Comparison of ENCODE assay signal across 28 cellular contexts in genomic region chr2:212918336-212918735, GRCh38.
DNase-seq lines count a peak whose midpoint lies in the region; ATAC-seq, FAIRE-seq and TF ChIP-seq lines count a peak whose summit lies in the region.
"Had no signal": no experiment of that assay in that cellular context is flagged by ENCODE, and none has a peak within 500 bp of the region (broad histone marks: within the 10 kb centered on the region; RNA-seq: fewer than 3 reads in every experiment).

No MANE protein-coding gene starts in this region.

- H3K4me2 ChIP-seq in PC-3 (ENCODE audit: low read length) (no peak overlapping the region), GM12878 (ENCODE audit: control insufficient read depth, insufficient read depth) (no peak overlapping the region)
- H3K4me2 ChIP-seq: BLaER1 had no signal

- H3K4me1 Mint-ChIP-seq in WTC11, result peaks cover 55% of the 10 kb centered on the region
- H3K4me1 Mint-ChIP-seq: CD14-positive monocyte; CD4-positive, alpha-beta memory T cell; CD8-positive, alpha-beta memory T cell had no signal

- TF ChIP-seq CTCF in PC-3 (conservative IDR thresholded peaks at IDR 0.05; ENCODE audit: low read depth, low read length) (no peak), GM12878 (IDR thresholded peaks at IDR 0.05 in 2 of 3, conservative IDR thresholded peaks at IDR 0.05 in 1 of 3; ENCODE audit: control insufficient read depth in 2 of 3, extremely low read depth in 1 of 3, insufficient read depth in 1 of 3, low read depth in 3 of 3, low read length in 3 of 3) (no peak), esophagus squamous epithelium (IDR thresholded peaks at IDR 0.05) (no peak), WTC11 (IDR thresholded peaks at IDR 0.05) (no peak)

- H3K79me2 ChIP-seq in PC-3 (ENCODE audit: low read length) (no peaks in the 10 kb centered on the region), GM12878 (ENCODE audit: control insufficient read depth, insufficient read depth, low read length) (no peaks in the 10 kb centered on the region)

- no peak for TF ChIP-seq POLR2A in GM12878 (IDR thresholded peaks at IDR 0.05; ENCODE audit: low read depth, low read length)
- TF ChIP-seq POLR2A in esophagus squamous epithelium (IDR thresholded peaks at IDR 0.05), result no peak

- FAIRE-seq in GM12878 (lab: Jason Lieb, UNC), result no peak
- FAIRE-seq: A204.1, GM12891, GM19239 had no signal

- CTCF ChIA-PET in PC-3 (lab: Charles Lee) (no interaction called here), GM12878 (lab: Yijun Ruan, JAX) (no interaction called here), WTC11 (lab: Charles Lee) (interaction anchor here (1.0 kb wide), 1 partner anchor 26 kb away, joined by 3 read pairs; no protein-coding TSS in a partner anchor)

- DNase-seq in PC-3 (no peak), GM12878 (ENCODE audit: low read depth, low spot score) (no peak), epithelial cell of prostate (ENCODE audit: low read depth, low spot score) (no peak), esophagus squamous epithelium (lab: John Stamatoyannopoulos, UW) (no peak), dedifferentiated amniotic fluid mesenchymal stem cell (ENCODE audit: extremely low spot score) (no peak), WTC11 (ENCODE audit: low spot score) (no peak)
- DNase-seq in activated CD8-positive, alpha-beta memory T cell treated with anti-CD3 and anti-CD28 coated beads, Interleukin-2, amount 50 U/mL, for 48 hours, result no peak
- DNase-seq: 8988T; ACHN; BE2C; C1 segment of cervical spinal cord; CD4-positive, alpha-beta memory T cell; CD4-positive, CD25-positive, alpha-beta regulatory T cell; CD8-positive, alpha-beta memory T cell; COR-L47; DMS 273 treated with DMSO at 0.1 percent for 48 hours; DMS153; DMS53; DMS79; DND-41; EL; GDM1 had no signal

- no peak for TF ChIP-seq EP300 in GM12878 (IDR thresholded peaks at IDR 0.05; ENCODE audit: borderline replicate concordance in 1 of 2, control insufficient read depth in 1 of 2, low read depth in 2 of 2, low read length in 2 of 2)

- H3K36me3 Mint-ChIP-seq in WTC11, result no peaks in the 10 kb centered on the region
- H3K36me3 Mint-ChIP-seq: CD14-positive monocyte; CD4-positive, alpha-beta memory T cell had no signal

- no peaks in the 10 kb centered on the region for H3K9me2 ChIP-seq in PC-3 (replicated peaks; ENCODE audit: low read length)

- H3F3A ChIP-seq in PC-3 (ENCODE audit: low read length, unreplicated experiment), result peaks cover 15% of the 10 kb centered on the region

- ATAC-seq in PC-3 (no peak), GM12878 (no peak), HG02623 (IDR thresholded peaks at IDR 0.05; ENCODE audit: unreplicated experiment) (no peak), WTC11 (no peak)

- no peaks in the 10 kb centered on the region for H3K9me3 ChIP-seq in PC-3 (ENCODE audit: low read length)
- no peaks in the 10 kb centered on the region for H3K9me3 ChIP-seq in GM12878 (replicated peaks; ENCODE audit: control insufficient read depth, insufficient read depth, low read length)
- no peaks in the 10 kb centered on the region for H3K9me3 ChIP-seq in esophagus squamous epithelium
- H3K9me3 ChIP-seq: BE2C, BLaER1 had no signal

- H3K36me3 ChIP-seq in PC-3 (ENCODE audit: low read depth, low read length) (no peaks in the 10 kb centered on the region), GM12878 (ENCODE audit: control insufficient read depth in 2 of 2, insufficient read depth in 2 of 2, low read length in 1 of 2) (no peaks in the 10 kb centered on the region), esophagus squamous epithelium (no peaks in the 10 kb centered on the region)
- H3K36me3 ChIP-seq: BE2C, BLaER1 had no signal

- SMC1A ChIA-PET in GM12878 (lab: Charles Lee; ENCODE audit: uncharacterized antibody, unreplicated experiment), result interaction anchor here (0.7 to 1.3 kb wide), 4 partner anchors 11 to 231 kb away, joined by 3 to 6 read pairs (median 3); no protein-coding TSS in a partner anchor

- POLR2A ChIA-PET in PC-3 (lab: Charles Lee; ENCODE audit: unreplicated experiment) (no interaction called here), GM12878 (lab: Charles Lee) (interaction anchor here (0.5 kb wide), 1 partner anchor 238 kb away, joined by 3 read pairs; no protein-coding TSS in a partner anchor), WTC11 (lab: Charles Lee) (no interaction called here)

- peaks cover 30% of the 10 kb centered on the region for H3K27me3 Mint-ChIP-seq in WTC11 (ENCODE audit: low read depth)
- H3K27me3 Mint-ChIP-seq: CD4-positive, alpha-beta memory T cell; CD4-positive, CD25-positive, alpha-beta regulatory T cell; CD8-positive, alpha-beta memory T cell had no signal

- H3K4me3 ChIP-seq in PC-3 (ENCODE audit: low read length), result no peak overlapping the region
- H3K4me3 ChIP-seq in GM12878, result no peak overlapping the region
- H3K4me3 ChIP-seq in esophagus squamous epithelium, result no peak overlapping the region
- H3K4me3 ChIP-seq: BLaER1 had no signal

- no peak for TF ChIP-seq RAD21 in GM12878 (IDR thresholded peaks at IDR 0.05; ENCODE audit: insufficient read depth, low read depth, low read length)

- H4K20me1 ChIP-seq in PC-3 (ENCODE audit: low read length), result no peaks in the 10 kb centered on the region
- no peaks in the 10 kb centered on the region for H4K20me1 ChIP-seq in GM12878 (ENCODE audit: control insufficient read depth, insufficient read depth)
- H4K20me1 ChIP-seq: BLaER1 had no signal

- H3K27ac ChIP-seq in PC-3 (ENCODE audit: low read length) (peak overlapping the region; percentile 63; the same call in 1 of the 2 replicates), GM12878 (ENCODE audit: control insufficient read depth, insufficient read depth) (no peak overlapping the region), epithelial cell of prostate (peak overlapping the region; percentile 56), esophagus squamous epithelium (peak overlapping the region in 3 of 4 donors; percentile 67 to 79 (median 76))
- H3K27ac ChIP-seq: BLaER1 had no signal

- H3K27me3 ChIP-seq in PC-3 (ENCODE audit: low read length) (no peaks in the 10 kb centered on the region), GM12878 (replicated peaks in 1 of 2; ENCODE audit: control insufficient read depth in 2 of 2, insufficient read depth in 2 of 2, low read length in 1 of 2) (no peaks in the 10 kb centered on the region), esophagus squamous epithelium (no peaks in the 10 kb centered on the region)
- H3K27me3 ChIP-seq: BLaER1 had no signal

- no peak overlapping the region for H2AFZ ChIP-seq in PC-3 (ENCODE audit: low read length)
- no peak overlapping the region for H2AFZ ChIP-seq in GM12878 (ENCODE audit: control insufficient read depth, low read depth, low read length)

- no peaks in the 10 kb centered on the region for H3K9me3 Mint-ChIP-seq in WTC11
- H3K9me3 Mint-ChIP-seq: CD4-positive, CD25-positive, alpha-beta regulatory T cell; CD8-positive, alpha-beta memory T cell had no signal

- in situ Hi-C loops in GM12878 (cut with MboI), result no loop called here

- RAD21 ChIA-PET in GM12878 (lab: Charles Lee; ENCODE audit: unreplicated experiment), result interaction anchor here (1.0 to 1.5 kb wide), 2 partner anchors 55 to 145 kb away, joined by 3 read pairs; no protein-coding TSS in a partner anchor

- H3K4me1 ChIP-seq in PC-3 (ENCODE audit: insufficient read depth, low read length) (peaks cover 48% of the 10 kb centered on the region), GM12878 (ENCODE audit: control insufficient read depth, insufficient read depth, low read length) (peaks cover 15% of the 10 kb centered on the region; the same call in 1 of the 2 replicates), esophagus squamous epithelium (peaks cover 3 to 85% (median 3%) of the 10 kb centered on the region in 3 donors)
- H3K4me1 ChIP-seq: BE2C, BLaER1 had no signal

- H3K9ac ChIP-seq in PC-3 (ENCODE audit: low read length), result no peak overlapping the region
- no peak overlapping the region for H3K9ac ChIP-seq in GM12878 (ENCODE audit: control insufficient read depth, insufficient read depth, low read length)
- H3K9ac ChIP-seq: BLaER1 had no signal

- intact Hi-C loops in PC-3 (cut with micrococcal nuclease) (no loop called here), GM12878 (cut with micrococcal nuclease; ENCODE audit: unreplicated experiment) (no loop called here), esophagus squamous epithelium (cut with DNase I) (no loop called here)

- no peak overlapping the region for H3K4me3 Mint-ChIP-seq in WTC11
- H3K4me3 Mint-ChIP-seq: CD14-positive monocyte; CD4-positive, alpha-beta memory T cell; CD4-positive, CD25-positive, alpha-beta regulatory T cell; CD8-positive, alpha-beta memory T cell had no signal

- BruUV-seq in PC-3 (replicated peaks; lab: Mats Ljungman, UMichigan), result no TSS peak
- no TSS peak for BruUV-seq in GM12878 (replicated peaks; lab: Mats Ljungman, UMichigan)

- no peak overlapping the region for H3K27ac Mint-ChIP-seq in WTC11
- H3K27ac Mint-ChIP-seq: CD14-positive monocyte; CD4-positive, alpha-beta memory T cell; CD4-positive, CD25-positive, alpha-beta regulatory T cell; CD8-positive, alpha-beta memory T cell had no signal

TF ChIP-seq in GM12878, 131 proteins besides CTCF, POLR2A, EP300 and RAD21 (continues in another document):
- TF ChIP-seq GATAD2B (conservative IDR thresholded peaks at IDR 0.05; ENCODE audit: low read depth) (0 out of 2 replicates have a peak, but pooled peaks have one; percentile 37), MEF2B (IDR thresholded peaks at IDR 0.05; ENCODE audit: partially characterized antibody, poor library complexity, severe bottlenecking) (peak; percentile 94)

TF ChIP-seq in WTC11, 78 proteins besides CTCF, POLR2A, EP300 and RAD21 (continues in another document):
- TF ChIP-seq GRHL2 (CRISPR knock-in tag; IDR thresholded peaks at IDR 0.05; ENCODE audit: insufficient replicate concordance, severe bottlenecking), result no peak
- TF ChIP-seq JUN (CRISPR knock-in tag; IDR thresholded peaks at IDR 0.05), result no peak
- no peak for TF ChIP-seq ATF1 (CRISPR knock-in tag; IDR thresholded peaks at IDR 0.05)
- TF ChIP-seq ETV6 (CRISPR knock-in tag; IDR thresholded peaks at IDR 0.05), result no peak
